Comparison of ENCODE assay signal across 32 cellular contexts in genomic region chr14:93246534-93246933, GRCh38.
"Had no signal": no experiment of that assay in that cellular context is flagged by ENCODE, and none has a peak within 500 bp of the region (broad histone marks: within the 10 kb centered on the region; RNA-seq: fewer than 3 reads in every experiment).

No MANE protein-coding gene starts in this region.

- H3K9me3 Mint-ChIP-seq: activated CD4-positive, alpha-beta memory T cell treated with anti-CD3 and anti-CD28 coated beads for 36 hours; activated CD4-positive, alpha-beta T cell treated with anti-CD3 and anti-CD28 coated beads, Interleukin-2, amount 10 ng/mL, durations not matched to agents 24 days and 14 days; activated naive CD4-positive, alpha-beta T cell treated with anti-CD3 and anti-CD28 coated beads for 36 hours; activated naive CD4-positive, alpha-beta T cell treated with anti-CD3 and anti-CD28 coated beads, Interleukin-2, amount 50 U/mL, for 72 hours; activated naive CD8-positive, alpha-beta T cell treated with anti-CD3 and anti-CD28 coated beads, Interleukin-2, amount 10 ng/mL, durations not matched to agents 7 days and 5 days; activated T-cell treated with anti-CD3 and anti-CD28 coated beads, Interleukin-2, amount 50 U/mL, for 4 hours; activated T-helper 17 cell treated with anti-CD3 and anti-CD28 coated beads, Interleukin-2, amount 50 U/mL, for 72 hours; brain; T-helper 1 cell treated with Interleukin-12 subunit alpha and Interleukin-12 subunit beta and Interleukin-4 antibody, amounts not matched to agents 30 μg/mL and 1 μg/mL, for 36 hours had no signal

- H3K79me2 ChIP-seq: hepatocyte had no signal

- H3K27ac Mint-ChIP-seq: activated CD4-positive, alpha-beta memory T cell treated with anti-CD3 and anti-CD28 coated beads for 36 hours; activated CD4-positive, alpha-beta T cell treated with anti-CD3 and anti-CD28 coated beads for 36 hours; activated CD4-positive, alpha-beta T cell treated with anti-CD3 and anti-CD28 coated beads, Interleukin-2, amount 10 ng/mL, durations not matched to agents 24 days and 14 days; activated naive CD4-positive, alpha-beta T cell treated with anti-CD3 and anti-CD28 coated beads for 36 hours; activated naive CD4-positive, alpha-beta T cell treated with anti-CD3 and anti-CD28 coated beads, Interleukin-2, amount 50 U/mL, for 72 hours; activated naive CD8-positive, alpha-beta T cell treated with anti-CD3 and anti-CD28 coated beads, Interleukin-2, amount 10 ng/mL, durations not matched to agents 7 days and 5 days; activated T-helper 17 cell treated with anti-CD3 and anti-CD28 coated beads, Interleukin-2, amount 50 U/mL, for 72 hours; T-helper 1 cell treated with Interleukin-12 subunit alpha and Interleukin-12 subunit beta and Interleukin-4 antibody, amounts not matched to agents 30 μg/mL and 1 μg/mL, for 36 hours had no signal

- H3K4me3 Mint-ChIP-seq: activated CD4-positive, alpha-beta memory T cell treated with anti-CD3 and anti-CD28 coated beads for 36 hours; activated CD4-positive, alpha-beta T cell treated with anti-CD3 and anti-CD28 coated beads for 36 hours; activated CD4-positive, alpha-beta T cell treated with anti-CD3 and anti-CD28 coated beads, Interleukin-2, amount 10 ng/mL, durations not matched to agents 24 days and 14 days; activated naive CD4-positive, alpha-beta T cell treated with anti-CD3 and anti-CD28 coated beads for 36 hours; activated naive CD8-positive, alpha-beta T cell treated with anti-CD3 and anti-CD28 coated beads, Interleukin-2, amount 10 ng/mL, durations not matched to agents 7 days and 5 days; activated T-cell treated with anti-CD3 and anti-CD28 coated beads, Interleukin-2, amount 50 U/mL, for 4 hours; activated T-helper 17 cell treated with anti-CD3 and anti-CD28 coated beads, Interleukin-2, amount 50 U/mL, for 72 hours; brain; T-helper 1 cell treated with Interleukin-12 subunit alpha and Interleukin-12 subunit beta and Interleukin-4 antibody, amounts not matched to agents 30 μg/mL and 1 μg/mL, for 36 hours had no signal

- H3K27me3 Mint-ChIP-seq: activated CD4-positive, alpha-beta memory T cell treated with anti-CD3 and anti-CD28 coated beads for 36 hours; activated CD4-positive, alpha-beta T cell treated with anti-CD3 and anti-CD28 coated beads for 36 hours; activated CD4-positive, alpha-beta T cell treated with anti-CD3 and anti-CD28 coated beads, Interleukin-2, amount 10 ng/mL, durations not matched to agents 24 days and 14 days; activated naive CD8-positive, alpha-beta T cell treated with anti-CD3 and anti-CD28 coated beads, Interleukin-2, amount 10 ng/mL, durations not matched to agents 7 days and 5 days; activated T-helper 17 cell treated with anti-CD3 and anti-CD28 coated beads, Interleukin-2, amount 50 U/mL, for 72 hours had no signal

- H3K4me3 ChIP-seq: ascending aorta, breast epithelium, cardiac muscle cell, colonic mucosa, esophagus squamous epithelium, gastroesophageal sphincter, heart right ventricle, hepatocyte had no signal

- H3K27me3 ChIP-seq: ascending aorta, breast epithelium, cardiac muscle cell, colonic mucosa, esophagus squamous epithelium, gastroesophageal sphincter, heart right ventricle, hepatocyte had no signal

- DNase-seq: activated CD4-positive, alpha-beta memory T cell treated with anti-CD3 and anti-CD28 coated beads for 36 hours; activated CD4-positive, alpha-beta T cell treated with anti-CD3 and anti-CD28 coated beads for 36 hours; activated CD4-positive, alpha-beta T cell treated with anti-CD3 and anti-CD28 coated beads, Interleukin-2, amount 10 ng/mL, durations not matched to agents 24 days and 14 days; activated CD4-positive, CD25-positive, alpha-beta regulatory T cell; activated CD4-positive, CD25-positive, alpha-beta regulatory T cell treated with anti-CD3 and anti-CD28 coated beads, Interleukin-2, amount 50 U/mL, for 72 hours; activated CD8-positive, alpha-beta memory T cell treated with anti-CD3 and anti-CD28 coated beads for 24 hours; activated effector memory CD4-positive, alpha-beta T cell treated with Interleukin-2 at 50 U/mL for 16 hours; activated gamma-delta T cell treated with Interleukin-2 at 50 U/mL for 16 hours; activated naive CD4-positive, alpha-beta T cell treated with anti-CD3 and anti-CD28 coated beads for 36 hours; activated naive CD8-positive, alpha-beta T cell treated with anti-CD3 and anti-CD28 coated beads, Interleukin-2, amount 10 ng/mL, durations not matched to agents 7 days and 5 days; activated T-cell treated with anti-CD3 and anti-CD28 coated beads, Interleukin-2, amount 50 U/mL, for 4 hours; central memory CD4-positive, alpha-beta T cell; cerebellar nuclear complex; colonic mucosa; effector CD8-positive, alpha-beta T cell; esophagus squamous epithelium; foreskin melanocyte; heart right ventricle; T-helper 9 cell; WERI-Rb-1 had no signal

- H3K9me3 ChIP-seq: ascending aorta, breast epithelium, colonic mucosa, esophagus squamous epithelium, gastroesophageal sphincter, heart right ventricle had no signal

- H3K36me3 ChIP-seq: colonic mucosa had no signal

- H3K4me1 Mint-ChIP-seq: activated CD4-positive, alpha-beta T cell treated with anti-CD3 and anti-CD28 coated beads for 36 hours; activated T-helper 17 cell treated with anti-CD3 and anti-CD28 coated beads, Interleukin-2, amount 50 U/mL, for 72 hours; brain had no signal

- FAIRE-seq: endometrium, endothelial cell of umbilical vein had no signal

- H3K4me2 ChIP-seq: hepatocyte had no signal

- H2AFZ ChIP-seq: hepatocyte had no signal

- H3K27ac ChIP-seq: ascending aorta, breast epithelium, cardiac muscle cell, colonic mucosa, epithelial cell of prostate, esophagus squamous epithelium, gastroesophageal sphincter, heart right ventricle, hepatocyte, WERI-Rb-1 had no signal

- ATAC-seq: activated CD4-positive, alpha-beta T cell treated with anti-CD3 and anti-CD28 coated beads for 36 hours; activated naive CD4-positive, alpha-beta T cell treated with anti-CD3 and anti-CD28 coated beads, Interleukin-2, amount 50 U/mL, for 72 hours; activated T-cell treated with anti-CD3 and anti-CD28 coated beads, Interleukin-2, amount 50 U/mL, for 4 hours; activated T-helper 17 cell treated with anti-CD3 and anti-CD28 coated beads, Interleukin-2, amount 50 U/mL, for 72 hours; gastroesophageal sphincter; heart right ventricle had no signal

- H3K4me1 ChIP-seq: ascending aorta, breast epithelium, colonic mucosa, esophagus squamous epithelium, gastroesophageal sphincter, heart right ventricle had no signal
